ENCODE assay signal across 8 cellular contexts in the genomic region with DNA sequence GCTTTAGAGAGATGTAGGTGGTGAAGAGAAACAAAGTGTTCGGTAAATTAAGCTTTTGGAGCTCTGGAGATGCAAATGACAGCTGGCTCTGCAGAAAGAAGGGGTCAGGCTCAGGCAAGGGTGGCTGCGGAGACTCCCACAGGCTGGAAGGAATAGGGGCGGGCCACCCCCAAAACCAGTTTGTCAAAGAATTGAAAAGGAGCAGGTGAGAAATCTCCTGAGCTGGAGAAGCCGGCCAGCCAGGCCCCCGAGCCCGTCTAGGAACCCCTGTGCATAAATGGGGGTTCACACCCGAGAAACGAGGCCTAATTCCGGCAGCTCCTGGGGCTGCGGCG. TPM values are rescaled to one million over a fixed set of nuclear protein-coding genes. Genes with fewer than 3 reads are reported as not detected.
DNase-seq lines count a peak whose midpoint lies in the region; ATAC-seq, FAIRE-seq and TF ChIP-seq lines count a peak whose summit lies in the region.

No MANE protein-coding gene starts in this region.

- H3K27ac Mint-ChIP-seq in H9 (peak overlapping the region; percentile 99 to 100 (median 100)), memory B cell (peak overlapping the region; percentile 94), type B pancreatic cell (peak overlapping the region; percentile 99)

- H2BK20ac ChIP-seq in H9 (ENCODE audit: low read depth, low read length, poor library complexity, severe bottlenecking), result no peak overlapping the region

- H3K4me1 Mint-ChIP-seq in H9 (peaks cover 11 to 16% of the 10 kb centered on the region in 2 experiments), memory B cell (peaks cover 32% of the 10 kb centered on the region), type B pancreatic cell (ENCODE audit: unreplicated experiment) (peaks cover 28% of the 10 kb centered on the region)

- no peak overlapping the region for H3K27ac ChIP-seq in H9 (ENCODE audit: insufficient read length, low read depth, low read length)
- peak overlapping the region; percentile 89 for H3K27ac ChIP-seq in cingulate gyrus (ENCODE audit: low read depth, low read length)

- ATAC-seq in GM18505 (IDR thresholded peaks at IDR 0.05; ENCODE audit: unreplicated experiment) (peak; percentile 6), memory B cell (ENCODE audit: low read depth) (peak; percentile 1)

- H3K4me3 Mint-ChIP-seq in H9 (peak overlapping the region; percentile 98 to 99), memory B cell (peak overlapping the region; percentile 96), type B pancreatic cell (peak overlapping the region; percentile 100)

- H3T11ph ChIP-seq in H9 (ENCODE audit: low read length), result no peak overlapping the region

- H3K9me3 ChIP-seq in H9 (ENCODE audit: control insufficient read depth, low read depth, low read length) (no peaks in the 10 kb centered on the region), NT2/D1 (ENCODE audit: insufficient read depth, low read length) (peaks cover 8% of the 10 kb centered on the region; the same call in 1 of the 2 replicates)

- peaks cover 9 to 19% (median 15%) of the 10 kb centered on the region in 3 experiments; a peak in 6 of 7 replicates for H3K36me3 Mint-ChIP-seq in H9 (ENCODE audit: insufficient read depth in 1 of 3, low read depth in 3 of 3)
- H3K36me3 Mint-ChIP-seq in memory B cell, result peaks cover 9% of the 10 kb centered on the region
- H3K36me3 Mint-ChIP-seq in type B pancreatic cell, result peaks cover 16% of the 10 kb centered on the region

- TF ChIP-seq CTCF in H9 (conservative IDR thresholded peaks at IDR 0.05) (no peak), type B pancreatic cell (conservative IDR thresholded peaks at IDR 0.05) (no peak)

- no peaks in the 10 kb centered on the region for H3K79me1 ChIP-seq in H9 (ENCODE audit: insufficient read depth, low read depth, low read length, poor library complexity, severe bottlenecking)

- peaks cover 7% of the 10 kb centered on the region for H3K27me3 Mint-ChIP-seq in H9 (ENCODE audit: low read depth)
- H3K27me3 Mint-ChIP-seq in memory B cell, result no peaks in the 10 kb centered on the region
- no peaks in the 10 kb centered on the region for H3K27me3 Mint-ChIP-seq in type B pancreatic cell

- no peak overlapping the region for H3K56ac ChIP-seq in H9 (ENCODE audit: insufficient read length, low read depth, low read length)

- peaks cover 37% of the 10 kb centered on the region for H3K79me2 ChIP-seq in H9 (ENCODE audit: insufficient read depth, low read length)

- H3K14ac ChIP-seq in H9 (ENCODE audit: insufficient read depth, low read length), result peak overlapping the region; percentile 93

- H2BK15ac ChIP-seq in H9 (ENCODE audit: low read depth, low read length), result no peak overlapping the region

- H2BK5ac ChIP-seq in H9 (ENCODE audit: insufficient read length, low read length), result peak overlapping the region; percentile 32

- no peak for TF ChIP-seq POLR2A in GM18505 (IDR thresholded peaks at IDR 0.05; ENCODE audit: borderline replicate concordance, extremely low read depth, insufficient read depth, insufficient read length)

- no peaks in the 10 kb centered on the region for H3K4me1 ChIP-seq in H9 (ENCODE audit: insufficient read depth, low read length)
- no peaks in the 10 kb centered on the region for H3K4me1 ChIP-seq in NT2/D1 (ENCODE audit: insufficient read depth, insufficient read length)

- H3K4me3 ChIP-seq in NT2/D1 (ENCODE audit: insufficient read length, low read depth), result peak overlapping the region; percentile 81

- H4K91ac ChIP-seq in H9 (ENCODE audit: insufficient read length, low read depth, low read length), result no peak overlapping the region

- no peak overlapping the region for H4K5ac ChIP-seq in H9 (ENCODE audit: insufficient read length, low read depth, low read length)

- H3K27me3 ChIP-seq in H9 (ENCODE audit: insufficient read depth, low read length), result no peaks in the 10 kb centered on the region
- no peaks in the 10 kb centered on the region for H3K27me3 ChIP-seq in NT2/D1 (ENCODE audit: insufficient read depth, insufficient read length)

- H3K23me2 ChIP-seq in H9 (ENCODE audit: insufficient read length, low read depth, low read length, poor library complexity, severe bottlenecking), result peaks cover 8% of the 10 kb centered on the region

- DNase-seq in H9 (no peak), NT2/D1 (ENCODE audit: low read depth, low spot score) (no peak), memory B cell (ENCODE audit: low spot score in 2 of 2) (no peak), type B pancreatic cell (ENCODE audit: extremely low spot score, unreplicated experiment) (no peak), frontal cortex (ENCODE audit: low spot score in 2 of 2) (no peak), NCI-H2171 treated with DMSO at 0.1 percent for 48 hours (lab: John Stamatoyannopoulos, UW) (no peak)

- no peak for FAIRE-seq in frontal cortex (lab: Jason Lieb, UNC)

- no peak overlapping the region for H2BK12ac ChIP-seq in H9 (ENCODE audit: insufficient read length, low read depth, low read length)

- WGBS in H9 (ENCODE audit: extremely low coverage, insufficient read length, low lambda C conversion rate), result no CpG with 5 or more reads among the region's 11 CpGs

- H2AK5ac ChIP-seq in H9 (ENCODE audit: insufficient read length, low read length), result no peak overlapping the region

- no peak overlapping the region for H3K23ac ChIP-seq in H9 (ENCODE audit: insufficient read length, low read depth, low read length)

- H2AFZ ChIP-seq in H9 (ENCODE audit: low read length), result no peak overlapping the region

- H3K4me2 ChIP-seq in H9 (ENCODE audit: insufficient read depth, insufficient read length, low read length), result peak overlapping the region; percentile 99

- H3K9ac ChIP-seq in H9 (ENCODE audit: extremely low read depth, insufficient read length, low read length) (peak overlapping the region; percentile 85), NT2/D1 (ENCODE audit: insufficient read length, low read depth) (peak overlapping the region; percentile 89)

- H3K9me3 Mint-ChIP-seq in H9 (no peaks in the 10 kb centered on the region; a peak in 1 of 5 replicates), memory B cell (peaks cover 1% of the 10 kb centered on the region), type B pancreatic cell (no peaks in the 10 kb centered on the region)

- H4K20me1 ChIP-seq in H9 (ENCODE audit: control insufficient read depth, insufficient read depth, insufficient read length), result no peaks in the 10 kb centered on the region

- H3K36me3 ChIP-seq in NT2/D1 (ENCODE audit: insufficient read depth, insufficient read length, low read length), result peaks cover 12% of the 10 kb centered on the region

- no peak overlapping the region for H4K8ac ChIP-seq in H9 (replicated peaks; ENCODE audit: insufficient read length, low read depth, low read length)

- peak overlapping the region; percentile 89 for H3K18ac ChIP-seq in H9 (ENCODE audit: insufficient read length, low read depth, low read length)

- no peak overlapping the region for H2BK120ac ChIP-seq in H9 (ENCODE audit: low read depth, low read length, poor library complexity, severe bottlenecking)

- H3K4ac ChIP-seq in H9 (ENCODE audit: low read depth, low read length), result no peak overlapping the region

RNA-seq across cellular contexts. Expression of a gene that starts 0.5 kb away (rescaled TPM):
- total RNA-seq in H9 (2021) (90.4 and 92.0 TPM in 2 replicates), type B pancreatic cell (ENCODE audit: low replicate concordance) (59.3 and 78.0 TPM in 2 replicates), frontal cortex (53.4 TPM)

RNA-seq across cellular contexts. Expression of a gene that starts 13.3 kb away (rescaled TPM):
- 14.8 TPM in 2 replicates for total RNA-seq in H9 (2021)
- total RNA-seq in type B pancreatic cell (ENCODE audit: low replicate concordance), result 16.9 and 18.7 TPM in 2 replicates
- total RNA-seq in frontal cortex, result 113 TPM
